In genomic region chr6:26260110-26260637, GRCh38 we compare ENCODE assay signal across 20 cellular contexts.
"Had no signal": no experiment of that assay in that cellular context is flagged by ENCODE, and none has a peak within 500 bp of the region (broad histone marks: within the 10 kb centered on the region; RNA-seq: fewer than 3 reads in every experiment).

No MANE protein-coding gene starts in this region.

- H3K9me3 ChIP-seq: lower lobe of right lung, tibial artery, uterus had no signal

- H3K27me3 ChIP-seq: cardiac muscle cell, foreskin keratinocyte, uterus had no signal

- DNase-seq: activated CD4-positive, alpha-beta T cell treated with anti-CD3 and anti-CD28 coated beads for 1 hour; activated CD4-positive, alpha-beta T cell treated with anti-CD3 and anti-CD28 coated beads, Interleukin-2, amount 50 U/mL, for 48 hours; activated naive CD8-positive, alpha-beta T cell treated with anti-CD3 and anti-CD28 coated beads, Interleukin-2, amount 10 ng/mL, durations not matched to agents 7 days and 5 days; activated T-cell treated with anti-CD3 and anti-CD28 coated beads for 4 hours; amygdala; foreskin keratinocyte; glutamatergic neuron; hypothalamus; islet precursor cell; lower lobe of right lung; natural killer cell; nucleus accumbens; stimulated activated naive CD8-positive, alpha-beta T cell treated with anti-CD3 and anti-CD28 coated beads, Interleukin-15, Interleukin-2, amounts not matched to agents 100 U/mL and 50 U/mL, for 24 hours; substantia nigra; T-helper 2 cell; tibial artery; uterus had no signal

- H3K4me3 Mint-ChIP-seq: activated naive CD8-positive, alpha-beta T cell treated with anti-CD3 and anti-CD28 coated beads, Interleukin-2, amount 10 ng/mL, durations not matched to agents 7 days and 5 days; natural killer cell had no signal

- H3K36me3 Mint-ChIP-seq: natural killer cell had no signal

- H3K27ac Mint-ChIP-seq: natural killer cell had no signal

- H3K4me1 Mint-ChIP-seq: natural killer cell had no signal

- ATAC-seq: foreskin keratinocyte; lower lobe of right lung; natural killer cell; stimulated activated naive CD8-positive, alpha-beta T cell treated with anti-CD3 and anti-CD28 coated beads, Interleukin-15, Interleukin-2, amounts not matched to agents 100 U/mL and 50 U/mL, for 24 hours had no signal

- H3K36me3 ChIP-seq: cardiac muscle cell, lower lobe of right lung, tibial artery, uterus had no signal

- H3K4me1 ChIP-seq: foreskin keratinocyte, lower lobe of right lung, tibial artery, uterus had no signal

- H3K27ac ChIP-seq: cardiac muscle cell, epithelial cell of prostate, foreskin keratinocyte, lower lobe of right lung, tibial artery, uterus, VCaP had no signal

- H3K4me3 ChIP-seq: cardiac muscle cell, lower lobe of right lung, tibial artery, uterus had no signal

- H3K9me3 Mint-ChIP-seq: activated naive CD8-positive, alpha-beta T cell treated with anti-CD3 and anti-CD28 coated beads, Interleukin-2, amount 10 ng/mL, durations not matched to agents 7 days and 5 days; natural killer cell had no signal
